ENCODE assay signal across 1 cellular context in genomic region chr18:36322408-36322728, GRCh38.
TF ChIP-seq lines count a peak whose summit lies in the region.

No MANE protein-coding gene starts in this region.

TF ChIP-seq in H1, 55 proteins besides CTCF, POLR2A, EP300 and RAD21 (continued from another document):
- TF ChIP-seq SP4 (IDR thresholded peaks at IDR 0.05; ENCODE audit: low read length) (no peak), SAP30 (IDR thresholded peaks at IDR 0.05; ENCODE audit: insufficient read depth, insufficient replicate concordance, low read length) (no peak), HDAC6 (IDR thresholded peaks at IDR 0.05; ENCODE audit: low read depth, low read length) (no peak)
